ENCODE assay signal across 23 cellular contexts in the genomic region with DNA sequence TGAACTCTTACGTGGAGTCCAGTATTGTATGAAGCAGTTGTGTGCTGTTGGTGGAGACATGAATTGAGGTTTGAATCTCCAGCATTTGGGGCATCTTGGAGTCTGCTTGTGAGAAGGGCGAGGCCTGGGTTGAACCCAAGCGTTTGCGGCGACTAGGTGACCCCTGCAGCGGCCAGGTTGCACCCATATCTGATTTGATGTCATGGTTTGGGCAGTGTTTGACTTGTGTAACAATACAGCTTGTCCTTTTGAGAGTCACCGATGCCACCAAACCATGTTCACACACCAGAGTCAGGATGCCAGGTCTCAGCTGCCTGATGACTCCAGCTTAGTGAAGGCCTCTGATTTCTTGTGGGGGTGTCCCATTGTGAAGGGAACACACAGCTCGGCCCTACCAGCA. TPM values are rescaled to one million over a fixed set of nuclear protein-coding genes. Genes with fewer than 3 reads are reported as not detected.
DNase-seq lines count a peak whose midpoint lies in the region; ATAC-seq and TF ChIP-seq lines count a peak whose summit lies in the region.
"Had no signal": no experiment of that assay in that cellular context is flagged by ENCODE, and none has a peak within 500 bp of the region (broad histone marks: within the 10 kb centered on the region; RNA-seq: fewer than 3 reads in every experiment).

No MANE protein-coding gene starts in this region.

- peaks cover 77% of the 10 kb centered on the region for H3K79me2 ChIP-seq in Loucy (ENCODE audit: insufficient read depth, low read length)

- no peaks in the 10 kb centered on the region for H3K27me3 ChIP-seq in Loucy (ENCODE audit: insufficient read depth, low read length, poor library complexity, severe bottlenecking)
- H3K27me3 ChIP-seq in prostate gland (replicated peaks; ENCODE audit: insufficient read depth): no peaks in the 10 kb centered on the region
- H3K27me3 ChIP-seq: ascending aorta, heart left ventricle had no signal

- H2AFZ ChIP-seq in Loucy (ENCODE audit: low read length): no peak overlapping the region

- peak overlapping the region; percentile 88 for H3K4me2 ChIP-seq in Loucy (ENCODE audit: low read depth, low read length, poor library complexity, severe bottlenecking)

- intact Hi-C loops in prostate gland (cut with DNase I): no loop called here

- DNase-seq in stimulated activated naive CD8-positive, alpha-beta T cell treated with anti-CD3 and anti-CD28 coated beads, Interleukin-15, amount 100 ng/mL, for 72 hours: no peak
- DNase-seq in left lobe of liver (ENCODE audit: low spot score) (peak; percentile 70), T-helper 9 cell (no peak), NCI-H446 treated with DMSO at 0.1 percent for 48 hours (lab: John Stamatoyannopoulos, UW) (no peak), prostate gland (ENCODE audit: low spot score) (no peak)
- DNase-seq: activated CD4-positive, alpha-beta T cell treated with anti-CD3 and anti-CD28 coated beads for 4 hours; activated naive CD4-positive, alpha-beta T cell treated with Interleukin-2 at 50 U/mL for 16 hours; central memory CD4-positive, alpha-beta T cell; DMS79 treated with DMSO at 0.1 percent for 48 hours; heart left ventricle; HFFc6; Karpas-422; left ventricle myocardium inferior; midbrain; NCI-H1048; NCI-H187 treated with DMSO at 0.1 percent for 48 hours; NCI-H2227 treated with DMSO at 0.1 percent for 48 hours; posterior cingulate gyrus; SIG-M5 had no signal

- H3K36me3 ChIP-seq in Loucy (ENCODE audit: insufficient read depth, low read length) (peaks cover 10% of the 10 kb centered on the region; the same call in 1 of the 2 replicates), prostate gland (no peaks in the 10 kb centered on the region)

- H3K9me3 ChIP-seq in Loucy (ENCODE audit: insufficient read depth, low read depth, low read length) (no peaks in the 10 kb centered on the region), prostate gland (no peaks in the 10 kb centered on the region)
- H3K9me3 ChIP-seq: ascending aorta, heart left ventricle, left ventricle myocardium inferior had no signal

- no peak for TF ChIP-seq CTCF in Loucy (conservative IDR thresholded peaks at IDR 0.05; ENCODE audit: low read length)
- no peak for TF ChIP-seq CTCF in prostate gland (IDR thresholded peaks at IDR 0.05)

- no peak for TF ChIP-seq POLR2A in prostate gland (IDR thresholded peaks at IDR 0.05)

- H3F3A ChIP-seq in Loucy (ENCODE audit: low read depth): no peaks in the 10 kb centered on the region

- H3K9me2 ChIP-seq in Loucy (replicated peaks; ENCODE audit: low read depth, low read length): no peaks in the 10 kb centered on the region

- peaks cover 48% of the 10 kb centered on the region for H4K20me1 ChIP-seq in Loucy (ENCODE audit: insufficient read depth, low read length, poor library complexity, severe bottlenecking)

- peaks cover 4% of the 10 kb centered on the region for H3K36me3 Mint-ChIP-seq in stimulated activated naive CD8-positive, alpha-beta T cell treated with anti-CD3 and anti-CD28 coated beads, Interleukin-15, Interleukin-2, amounts not matched to agents 100 ng/mL and 50 ng/mL, for 24 hours (ENCODE audit: low read depth)

- no peak overlapping the region for H3K27ac Mint-ChIP-seq in stimulated activated naive CD8-positive, alpha-beta T cell treated with anti-CD3 and anti-CD28 coated beads, Interleukin-15, Interleukin-2, amounts not matched to agents 100 ng/mL and 50 ng/mL, for 24 hours
- no peak overlapping the region for H3K27ac Mint-ChIP-seq in stimulated activated naive CD8-positive, alpha-beta T cell treated with anti-CD3 and anti-CD28 coated beads, Interleukin-15, amount 100 ng/mL, for 72 hours
- H3K27ac Mint-ChIP-seq: HFFc6 had no signal

- H3K4me3 ChIP-seq in Loucy (ENCODE audit: low read length, poor library complexity, severe bottlenecking): peak overlapping the region; percentile 87
- no peak overlapping the region for H3K4me3 ChIP-seq in prostate gland
- H3K4me3 ChIP-seq: ascending aorta, left ventricle myocardium inferior had no signal

- H3K4me1 ChIP-seq in Loucy (ENCODE audit: insufficient read depth, low read length, poor library complexity, severe bottlenecking) (peaks cover 23% of the 10 kb centered on the region), prostate gland (replicated peaks) (peaks cover 2% of the 10 kb centered on the region)

- 82% methylated on average over 8 of the region's 8 CpGs for WGBS in prostate gland

- ATAC-seq in stimulated activated naive CD8-positive, alpha-beta T cell treated with anti-CD3 and anti-CD28 coated beads, Interleukin-15, amount 100 ng/mL, for 72 hours: no peak
- peak; percentile 28 for ATAC-seq in left lobe of liver
- ATAC-seq: heart left ventricle had no signal

- H3K9ac ChIP-seq in Loucy (ENCODE audit: low read depth, low read length, poor library complexity, severe bottlenecking): peak overlapping the region; percentile 20

- peak overlapping the region; percentile 98 for H3K4me3 Mint-ChIP-seq in stimulated activated naive CD8-positive, alpha-beta T cell treated with anti-CD3 and anti-CD28 coated beads, Interleukin-15, Interleukin-2, amounts not matched to agents 100 ng/mL and 50 ng/mL, for 24 hours
- peak overlapping the region in 1 of 2 donors; percentile 37 for H3K4me3 Mint-ChIP-seq in stimulated activated naive CD8-positive, alpha-beta T cell treated with anti-CD3 and anti-CD28 coated beads, Interleukin-15, amount 100 ng/mL, for 72 hours
- H3K4me3 Mint-ChIP-seq: HFFc6 had no signal

- H3K4me1 Mint-ChIP-seq in stimulated activated naive CD8-positive, alpha-beta T cell treated with anti-CD3 and anti-CD28 coated beads, Interleukin-15, Interleukin-2, amounts not matched to agents 100 ng/mL and 50 ng/mL, for 24 hours (ENCODE audit: low read depth): peaks cover 33% of the 10 kb centered on the region
- H3K4me1 Mint-ChIP-seq in stimulated activated naive CD8-positive, alpha-beta T cell treated with anti-CD3 and anti-CD28 coated beads, Interleukin-15, amount 100 ng/mL, for 72 hours: peaks cover 41% of the 10 kb centered on the region

- H3K27me3 Mint-ChIP-seq in stimulated activated naive CD8-positive, alpha-beta T cell treated with anti-CD3 and anti-CD28 coated beads, Interleukin-15, Interleukin-2, amounts not matched to agents 100 ng/mL and 50 ng/mL, for 24 hours: no peaks in the 10 kb centered on the region
- no peaks in the 10 kb centered on the region for H3K27me3 Mint-ChIP-seq in stimulated activated naive CD8-positive, alpha-beta T cell treated with anti-CD3 and anti-CD28 coated beads, Interleukin-15, amount 100 ng/mL, for 72 hours

- no peaks in the 10 kb centered on the region for H3K9me3 Mint-ChIP-seq in stimulated activated naive CD8-positive, alpha-beta T cell treated with anti-CD3 and anti-CD28 coated beads, Interleukin-15, Interleukin-2, amounts not matched to agents 100 ng/mL and 50 ng/mL, for 24 hours
- H3K9me3 Mint-ChIP-seq in stimulated activated naive CD8-positive, alpha-beta T cell treated with anti-CD3 and anti-CD28 coated beads, Interleukin-15, amount 100 ng/mL, for 72 hours: no peaks in the 10 kb centered on the region
- H3K9me3 Mint-ChIP-seq: HFFc6 had no signal

- no peak overlapping the region for H3K27ac ChIP-seq in prostate gland
- H3K27ac ChIP-seq: ascending aorta, epithelial cell of prostate, heart left ventricle, left ventricle myocardium inferior had no signal

RNA-seq across cellular contexts. Expression of gene TRAF2, which starts 2.1 kb away (rescaled TPM):
- total RNA-seq in left lobe of liver (7.4 TPM), prostate gland (10 to 100 TPM; 23.6 to 24.2 TPM)

RNA-seq across cellular contexts. Expression of gene EDF1, which starts 22.3 kb away (rescaled TPM):
- 232 TPM for total RNA-seq in left lobe of liver
- total RNA-seq in prostate gland: 100 to 1,000 TPM; 399 to 528 TPM

RNA-seq across cellular contexts. Expression of gene MAMDC4, which starts 36.3 kb away (rescaled TPM):
- 28.6 TPM for total RNA-seq in left lobe of liver
- 10 to 100 TPM in 1 of 2 donors, 1 to 10 TPM in 1; 5.2 to 17.7 TPM for total RNA-seq in prostate gland

RNA-seq across cellular contexts. Expression of gene PHPT1, which starts 39.2 kb away (rescaled TPM):
- total RNA-seq in left lobe of liver (58.2 TPM), prostate gland (100 to 1,000 TPM; 139 to 212 TPM)

RNA-seq across cellular contexts. Expression of gene AJM1, which starts 46.2 kb away (rescaled TPM):
- total RNA-seq in left lobe of liver (4.1 TPM), prostate gland (10 to 100 TPM in 1 of 2 donors, 1 to 10 TPM in 1; 3.6 to 10.1 TPM)
